Comparison of ENCODE assay signal across 8 cellular contexts in genomic region chr19:42023121-42023942, GRCh38. TPM values are rescaled to one million over a fixed set of nuclear protein-coding genes. Genes with fewer than 3 reads are reported as not detected.
A peak's percentile ranks its signal among the peaks of the same experiment; 100 is the strongest.
DNase-seq lines count a peak whose midpoint lies in the region; ATAC-seq, FAIRE-seq and TF ChIP-seq lines count a peak whose summit lies in the region.

No MANE protein-coding gene starts in this region.

- ATAC-seq in GM18520 (IDR thresholded peaks at IDR 0.05; ENCODE audit: unreplicated experiment) (no peak), GM18505 (IDR thresholded peaks at IDR 0.05; ENCODE audit: unreplicated experiment) (no peak)

- TF ChIP-seq POLR2A in GM18505 (IDR thresholded peaks at IDR 0.05; ENCODE audit: borderline replicate concordance, extremely low read depth, insufficient read depth, insufficient read length) = no peak

- TF ChIP-seq CTCF in bronchial epithelial cell (IDR thresholded peaks at IDR 0.05; ENCODE audit: insufficient read depth, low read length, severe bottlenecking) = peak; percentile 50

- DNase-seq in activated T-cell treated with anti-CD3 and anti-CD28 coated beads for 48 hours (ENCODE audit: low read depth) (peak; percentile 13), NCI-H2227 (lab: John Stamatoyannopoulos, UW; ENCODE audit: unreplicated experiment) (peak; percentile 53), bronchial epithelial cell (ENCODE audit: low read depth) (peak; percentile 9), middle frontal gyrus (ENCODE audit: extremely low spot score, low spot score) (no peak)
- DNase-seq in activated T-cell treated with anti-CD3 and anti-CD28 coated beads, Interleukin-2, amount 50 U/mL, for 1 hour = no peak
- DNase-seq in stimulated activated CD4-positive, alpha-beta T cell treated with anti-CD3 and anti-CD28 coated beads, Interleukin-4, amount 100 ng/mL, for 24 hours = peak; percentile 9

- H3K36me3 ChIP-seq in bronchial epithelial cell (ENCODE audit: control insufficient read depth, insufficient read depth, low read length) = no peaks in the 10 kb centered on the region

- H3K4me3 ChIP-seq in bronchial epithelial cell (ENCODE audit: low read depth, low read length) = no peak overlapping the region

- H3K27me3 ChIP-seq in bronchial epithelial cell (ENCODE audit: control insufficient read depth, insufficient read depth, low read length) = peaks cover 2% of the 10 kb centered on the region

- no peak for FAIRE-seq in bronchial epithelial cell (lab: Jason Lieb, UNC)

RNA-seq across cellular contexts. Expression of gene ATP1A3, which starts 29.3 kb away (rescaled TPM):
- 0.13 TPM in 1 of 2 replicates, not detected in the other for total RNA-seq in bronchial epithelial cell

RNA-seq across cellular contexts. Expression of gene GRIK5, which starts 46.7 kb away (rescaled TPM):
- under 0.01 TPM in 2 replicates for total RNA-seq in bronchial epithelial cell

RNA-seq across cellular contexts. Expression of gene ZNF574, which starts 52.6 kb away (rescaled TPM):
- 7.1 and 7.4 TPM in 2 replicates for total RNA-seq in bronchial epithelial cell

Comparison
In these comparisons a context has a peak if more than half of its experiments do, and no peak if none do; other contexts are left out.
1. DNase-seq: peak in activated T-cell treated with anti-CD3 and anti-CD28 coated beads for 48 hours (single experiment), NCI-H2227 (single experiment), bronchial epithelial cell (single experiment) and stimulated activated CD4-positive, alpha-beta T cell treated with anti-CD3 and anti-CD28 coated beads, Interleukin-4, amount 100 ng/mL, for 24 hours (single experiment); none in activated T-cell treated with anti-CD3 and anti-CD28 coated beads, Interleukin-2, amount 50 U/mL, for 1 hour (single experiment) and middle frontal gyrus (single experiment).